In the genomic region with DNA sequence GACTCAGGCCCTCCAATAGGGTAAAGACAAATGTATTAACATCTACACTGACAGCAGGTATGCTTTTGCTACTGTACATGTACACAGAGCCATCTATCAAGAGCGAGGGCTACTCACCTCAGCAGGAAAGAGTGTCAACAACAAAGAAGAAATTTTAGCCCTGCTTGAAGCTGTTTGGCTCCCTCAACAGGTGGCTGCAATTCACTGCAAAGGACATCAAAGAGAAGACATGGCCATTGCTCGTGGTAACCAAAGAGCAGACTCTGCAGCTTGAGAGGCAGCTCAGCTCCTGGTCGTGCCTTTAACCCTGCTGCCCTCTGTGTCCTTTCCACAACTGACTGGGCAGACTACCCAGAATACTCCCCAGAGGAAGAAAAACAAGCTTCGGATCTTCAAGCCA, we compare ENCODE assay signal across 11 cellular contexts. TPM values are rescaled to one million over a fixed set of nuclear protein-coding genes. Genes with fewer than 3 reads are reported as not detected.
DNase-seq lines count a peak whose midpoint lies in the region; ATAC-seq and TF ChIP-seq lines count a peak whose summit lies in the region.
"Had no signal": no experiment of that assay in that cellular context is flagged by ENCODE, and none has a peak within 500 bp of the region (broad histone marks: within the 10 kb centered on the region; RNA-seq: fewer than 3 reads in every experiment).

No MANE protein-coding gene starts in this region.

- DNase-seq in chondrocyte (ENCODE audit: low spot score) (no peak), neural crest cell (ENCODE audit: low read depth, low spot score) (no peak), omental fat pad (ENCODE audit: low spot score) (no peak), NCI-H2227 (lab: John Stamatoyannopoulos, UW; ENCODE audit: unreplicated experiment) (no peak)
- no peak for DNase-seq in stimulated activated CD4-positive, alpha-beta T cell treated with anti-CD3 and anti-CD28 coated beads, Interleukin-15, amount 100 ng/mL, for 24 hours
- DNase-seq: OCI-M1 had no signal

- H3K27ac Mint-ChIP-seq in chondrocyte (ENCODE audit: unreplicated experiment): no peak overlapping the region
- peak overlapping the region; percentile 53 for H3K27ac Mint-ChIP-seq in neural crest cell (ENCODE audit: unreplicated experiment)

- H3K4me3 ChIP-seq in Loucy (ENCODE audit: low read length, poor library complexity, severe bottlenecking): no peak overlapping the region
- H3K4me3 ChIP-seq: coronary artery, suprapubic skin had no signal

- H3K4me1 ChIP-seq in Loucy (ENCODE audit: insufficient read depth, low read length, poor library complexity, severe bottlenecking): no peaks in the 10 kb centered on the region

- no peaks in the 10 kb centered on the region for H3K27me3 ChIP-seq in Loucy (ENCODE audit: insufficient read depth, low read length, poor library complexity, severe bottlenecking)
- H3K27me3 ChIP-seq: suprapubic skin had no signal

- H3K9me3 Mint-ChIP-seq in chondrocyte (ENCODE audit: low read depth) (no peaks in the 10 kb centered on the region), neural crest cell (no peaks in the 10 kb centered on the region)

- H3K79me2 ChIP-seq in Loucy (ENCODE audit: insufficient read depth, low read length): no peaks in the 10 kb centered on the region

- H3K36me3 Mint-ChIP-seq in chondrocyte (ENCODE audit: low read depth) (no peaks in the 10 kb centered on the region), neural crest cell (ENCODE audit: low read depth) (no peaks in the 10 kb centered on the region)

- H3K4me2 ChIP-seq in Loucy (ENCODE audit: low read depth, low read length, poor library complexity, severe bottlenecking): no peak overlapping the region

- H3K27me3 Mint-ChIP-seq in chondrocyte (ENCODE audit: low read depth): peaks cover 20% of the 10 kb centered on the region
- no peaks in the 10 kb centered on the region for H3K27me3 Mint-ChIP-seq in neural crest cell (ENCODE audit: low read depth)

- H3K4me1 Mint-ChIP-seq in chondrocyte (ENCODE audit: low read depth): peaks cover 9% of the 10 kb centered on the region
- H3K4me1 Mint-ChIP-seq in neural crest cell: peaks cover 12% of the 10 kb centered on the region

- TF ChIP-seq CTCF in GM12873 (IDR thresholded peaks at IDR 0.05; ENCODE audit: insufficient read depth, low read depth, low read length, missing control alignments) (peak; percentile 49), Loucy (conservative IDR thresholded peaks at IDR 0.05; ENCODE audit: low read length) (peak; percentile 44), chondrocyte (IDR thresholded peaks at IDR 0.05) (peak; percentile 40), neural crest cell (conservative IDR thresholded peaks at IDR 0.05) (no peak), omental fat pad (IDR thresholded peaks at IDR 0.05) (no peak)

- H3K36me3 ChIP-seq in Loucy (ENCODE audit: insufficient read depth, low read length): no peaks in the 10 kb centered on the region
- H3K36me3 ChIP-seq: neutrophil, suprapubic skin had no signal

- no peaks in the 10 kb centered on the region for H4K20me1 ChIP-seq in Loucy (ENCODE audit: insufficient read depth, low read length, poor library complexity, severe bottlenecking)

- ATAC-seq in omental fat pad (ENCODE audit: low FRiP score): no peak

- H3K9me3 ChIP-seq in Loucy (ENCODE audit: insufficient read depth, low read depth, low read length): no peaks in the 10 kb centered on the region
- H3K9me3 ChIP-seq: neutrophil, suprapubic skin had no signal

- H3K9ac ChIP-seq in Loucy (ENCODE audit: low read depth, low read length, poor library complexity, severe bottlenecking): no peak overlapping the region

- no peaks in the 10 kb centered on the region for H3F3A ChIP-seq in Loucy (ENCODE audit: low read depth)

- no peaks in the 10 kb centered on the region for H3K9me2 ChIP-seq in Loucy (replicated peaks; ENCODE audit: low read depth, low read length)

- no peak overlapping the region for H2AFZ ChIP-seq in Loucy (ENCODE audit: low read length)

- H3K4me3 Mint-ChIP-seq in chondrocyte (ENCODE audit: unreplicated experiment) (no peak overlapping the region), neural crest cell (no peak overlapping the region)

RNA-seq across cellular contexts. Expression of gene AKR1B15, which starts 5.1 kb away (rescaled TPM):
- total RNA-seq in chondrocyte (not detected in 3 replicates), neural crest cell (not detected in 2 replicates), omental fat pad (not detected)

RNA-seq across cellular contexts. Expression of gene AKR1B10, which starts 26.6 kb away (rescaled TPM):
- total RNA-seq in chondrocyte (not detected in 3 replicates), neural crest cell (not detected in 2 replicates), omental fat pad (1 to 10 TPM in 2 of 4 donors, not detected in 2; 1.1 to 1.7 TPM)

Comparison
In these comparisons a context has a peak if more than half of its experiments do, and no peak if none do; other contexts are left out.
1. CTCF ChIP-seq: peak in GM12873 (single experiment), Loucy (single experiment) and chondrocyte (single experiment); none in neural crest cell (single experiment) and omental fat pad (0 of 3).